24 cellular contexts compared by ENCODE assay signal in genomic region chr15:67534360-67534759, GRCh38.
"Had no signal": no experiment of that assay in that cellular context is flagged by ENCODE, and none has a peak within 500 bp of the region (broad histone marks: within the 10 kb centered on the region; RNA-seq: fewer than 3 reads in every experiment).

No MANE protein-coding gene starts in this region.

- H3K4me3 Mint-ChIP-seq: nephron progenitor cell had no signal

- H3K36me3 ChIP-seq: neutrophil, thoracic aorta, transverse colon had no signal

- H3K27ac Mint-ChIP-seq: nephron progenitor cell had no signal

- H3K4me1 Mint-ChIP-seq: nephron progenitor cell had no signal

- H3K27me3 ChIP-seq: heart left ventricle, neutrophil, spleen, stomach, transverse colon had no signal

- H3K27ac ChIP-seq: heart left ventricle, neutrophil, spleen, stomach, thoracic aorta, transverse colon had no signal

- H3K4me1 ChIP-seq: stomach, transverse colon had no signal

- H3K4me3 ChIP-seq: heart left ventricle, lung, spleen, stomach, thoracic aorta, transverse colon had no signal

- H3K36me3 Mint-ChIP-seq: naive B cell had no signal

- H3K9me3 ChIP-seq: heart left ventricle, neutrophil, spleen, stomach, thoracic aorta, transverse colon had no signal

- DNase-seq: effector memory CD4-positive, alpha-beta T cell; heart left ventricle; hippocampal formation; left colon; left ventricle myocardium superior; mesendoderm; naive B cell; nephron progenitor cell; posterior cingulate gyrus; spleen; stimulated activated CD4-positive, alpha-beta T cell treated with anti-CD3 and anti-CD28 coated beads, Interleukin-15, amount 100 ng/mL, for 24 hours; stimulated activated CD4-positive, alpha-beta T cell treated with anti-CD3 and anti-CD28 coated beads, Interleukin-1b, Interleukin-23, amount 100 ng/mL, for 48 hours; stimulated activated CD4-positive, alpha-beta T cell treated with anti-CD3 and anti-CD28 coated beads, Interleukin-4, amount 100 ng/mL, for 24 hours; stimulated activated naive CD4-positive, alpha-beta T cell; stomach; substantia nigra; transverse colon had no signal

- FAIRE-seq: endometrium, frontal cortex had no signal

- ATAC-seq: esophagus mucosa, heart left ventricle, left colon, left ventricle myocardium superior, sciatic nerve had no signal
